Comparison of ENCODE assay signal across 20 cellular contexts in the genomic region with DNA sequence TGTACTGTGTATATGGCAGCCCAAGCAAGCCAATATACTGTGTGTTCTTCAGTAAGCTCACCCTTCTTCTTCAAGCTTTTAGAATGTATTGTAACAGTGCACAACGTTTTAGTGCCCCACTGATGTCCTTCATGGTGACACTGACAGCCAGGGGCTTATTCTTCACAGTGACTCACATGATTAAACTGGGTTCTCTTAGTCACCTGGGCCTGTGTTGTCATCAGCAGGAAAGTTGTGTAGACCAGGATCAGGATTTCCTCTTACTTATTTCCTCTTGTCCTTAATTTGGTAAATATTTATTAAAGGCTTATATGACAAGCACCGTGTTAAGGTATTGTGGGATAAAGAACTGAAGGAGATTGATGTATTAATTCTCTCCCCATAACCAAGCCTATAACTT.
"Had no signal": no experiment of that assay in that cellular context is flagged by ENCODE, and none has a peak within 500 bp of the region (broad histone marks: within the 10 kb centered on the region; RNA-seq: fewer than 3 reads in every experiment).

No MANE protein-coding gene starts in this region.

- H3K9me3 Mint-ChIP-seq: activated naive CD8-positive, alpha-beta T cell treated with anti-CD3 and anti-CD28 coated beads, Interleukin-2, amount 10 ng/mL, durations not matched to agents 7 days and 5 days; activated T-helper 17 cell treated with anti-CD3 and anti-CD28 coated beads, Interleukin-2, amount 50 U/mL, for 72 hours; endodermal cell; neural progenitor cell; stimulated activated naive B cell treated with anti-CD40 and anti-IgM and Interleukin-4, amounts not matched to agents 10 μg/mL and 1 μg/mL and 100 μg/mL, for 72 hours; T-cell; T-helper 2 cell treated with Interferon-gamma antibody and Interleukin-4, amounts not matched to agents 5 μg/mL and 100 μg/mL, for 36 hours; type B pancreatic cell had no signal

- H3K4me1 Mint-ChIP-seq: activated naive CD8-positive, alpha-beta T cell treated with anti-CD3 and anti-CD28 coated beads, Interleukin-2, amount 10 ng/mL, durations not matched to agents 7 days and 5 days; activated T-helper 17 cell treated with anti-CD3 and anti-CD28 coated beads, Interleukin-2, amount 50 U/mL, for 72 hours; neural progenitor cell; T-cell had no signal

- H3K4me3 Mint-ChIP-seq: activated naive CD8-positive, alpha-beta T cell treated with anti-CD3 and anti-CD28 coated beads, Interleukin-2, amount 10 ng/mL, durations not matched to agents 7 days and 5 days; activated T-helper 17 cell treated with anti-CD3 and anti-CD28 coated beads, Interleukin-2, amount 50 U/mL, for 72 hours; endodermal cell; naive B cell; neural progenitor cell; stimulated activated naive B cell treated with anti-CD40 and anti-IgM and Interleukin-4, amounts not matched to agents 10 μg/mL and 1 μg/mL and 100 μg/mL, for 72 hours; T-cell; T-helper 2 cell treated with Interferon-gamma antibody and Interleukin-4, amounts not matched to agents 5 μg/mL and 100 μg/mL, for 36 hours; type B pancreatic cell had no signal

- H3K36me3 Mint-ChIP-seq: activated naive CD8-positive, alpha-beta T cell treated with anti-CD3 and anti-CD28 coated beads, Interleukin-2, amount 10 ng/mL, durations not matched to agents 7 days and 5 days; naive B cell; stimulated activated naive B cell treated with anti-CD40 and anti-IgM and Interleukin-4, amounts not matched to agents 10 μg/mL and 1 μg/mL and 100 μg/mL, for 72 hours; T-cell had no signal

- H3K27ac Mint-ChIP-seq: activated naive CD8-positive, alpha-beta T cell treated with anti-CD3 and anti-CD28 coated beads, Interleukin-2, amount 10 ng/mL, durations not matched to agents 7 days and 5 days; activated T-helper 17 cell treated with anti-CD3 and anti-CD28 coated beads, Interleukin-2, amount 50 U/mL, for 72 hours; endodermal cell; naive B cell; stimulated activated naive B cell treated with anti-CD40 and anti-IgM and Interleukin-4, amounts not matched to agents 10 μg/mL and 1 μg/mL and 100 μg/mL, for 72 hours; T-cell; T-helper 2 cell treated with Interferon-gamma antibody and Interleukin-4, amounts not matched to agents 5 μg/mL and 100 μg/mL, for 36 hours; type B pancreatic cell had no signal

- H3K27me3 Mint-ChIP-seq: progenitor cell of endocrine pancreas, type B pancreatic cell had no signal

- ATAC-seq: activated T-helper 17 cell treated with anti-CD3 and anti-CD28 coated beads, Interleukin-2, amount 50 U/mL, for 72 hours; foreskin keratinocyte; stimulated activated naive B cell treated with anti-CD40 and anti-IgM and Interleukin-4, amounts not matched to agents 10 μg/mL and 1 μg/mL and 100 μg/mL, for 72 hours; T-cell had no signal

- DNase-seq: activated CD4-positive, alpha-beta T cell treated with anti-CD3 and anti-CD28 coated beads for 1 hour; activated CD4-positive, alpha-beta T cell treated with anti-CD3 and anti-CD28 coated beads, Interleukin-2, amount 50 U/mL, for 1 hour; activated naive CD8-positive, alpha-beta T cell treated with anti-CD3 and anti-CD28 coated beads, Interleukin-2, amount 10 ng/mL, durations not matched to agents 7 days and 5 days; activated T-cell treated with anti-CD3 and anti-CD28 coated beads, Interleukin-2, amount 50 U/mL, for 1 hour; amygdala; colonic mucosa; endodermal cell; foreskin keratinocyte; lower lobe of right lung; naive B cell; retina; stimulated activated CD4-positive, alpha-beta T cell treated with anti-CD3 and anti-CD28 coated beads, Interleukin-2, amount 100 ng/mL, for 48 hours; stimulated activated CD8-positive, alpha-beta memory T cell treated with anti-CD3 and anti-CD28 coated beads, Interleukin-4, amount 100 ng/mL, for 48 hours; stimulated activated naive B cell treated with anti-CD40 and anti-IgM and Interleukin-4, amounts not matched to agents 10 μg/mL and 1 μg/mL and 100 μg/mL, for 72 hours; T-cell had no signal
